Comparison of ENCODE assay signal across 19 cellular contexts in genomic region chr5:111107371-111107770, GRCh38. TPM values are rescaled to one million over a fixed set of nuclear protein-coding genes. Genes with fewer than 3 reads are reported as not detected.
"Had no signal": no experiment of that assay in that cellular context is flagged by ENCODE, and none has a peak within 500 bp of the region (broad histone marks: within the 10 kb centered on the region; RNA-seq: fewer than 3 reads in every experiment).

No MANE protein-coding gene starts in this region.

- H3K9me2 ChIP-seq: SK-N-SH had no signal

- H3K27me3 ChIP-seq: MG63 had no signal

- DNase-seq: KBM-7, MG63, NCI-H1092, NCI-H1105 treated with DMSO at 0.1 percent for 48 hours, NCI-H1417 treated with DMSO at 0.1 percent for 48 hours, NCI-H146, NCI-H1694 treated with DMSO at 0.1 percent for 48 hours, NCI-H1930, NCI-H2081, NCI-H2107, NCI-H2227 treated with DMSO at 0.1 percent for 48 hours, NCI-H524, NCI-H526 treated with DMSO at 0.1 percent for 48 hours, NCI-H748 treated with DMSO at 0.1 percent for 48 hours, SHP77, SK-N-SH had no signal

- H3K9me3 ChIP-seq: MG63, SK-N-SH had no signal

- H3K9ac ChIP-seq: SK-N-SH had no signal

- H3K4me3 ChIP-seq: MG63 had no signal

- H3K4me2 ChIP-seq: SK-N-SH had no signal

- H3K27ac ChIP-seq: HL-60, RWPE1 had no signal

RNA-seq across cellular contexts. Expression of gene TSLP, which starts 35.9 kb away (rescaled TPM):
- total RNA-seq: SK-MEL-5 had no signal
